ENCODE assay signal across 11 cellular contexts in genomic region chr2:71454221-71455010, GRCh38. TPM values are rescaled to one million over a fixed set of nuclear protein-coding genes. Genes with fewer than 3 reads are reported as not detected.
DNase-seq lines count a peak whose midpoint lies in the region; ATAC-seq and TF ChIP-seq lines count a peak whose summit lies in the region.
"Had no signal": no experiment of that assay in that cellular context is flagged by ENCODE, and none has a peak within 500 bp of the region (broad histone marks: within the 10 kb centered on the region; RNA-seq: fewer than 3 reads in every experiment).

No MANE protein-coding gene starts in this region.

- no peak overlapping the region for H2BK120ac ChIP-seq in mesenchymal stem cell (ENCODE audit: low read depth, low read length)

- POLR2A ChIA-PET in CD4-positive, alpha-beta T cell (lab: Charles Lee): interaction anchor here (0.6 kb wide), 1 partner anchor 1617 kb away, joined by 3 read pairs; the partner anchor contains the start of gene SFXN5

- ATAC-seq in CD4-positive, alpha-beta T cell (ENCODE audit: poor library complexity): no peak
- ATAC-seq in GM18505 (IDR thresholded peaks at IDR 0.05; ENCODE audit: unreplicated experiment): no peak

- H3K4me3 ChIP-seq in ectodermal cell (ENCODE audit: insufficient read depth, low read depth, low read length) (peak overlapping the region; percentile 29), mesenchymal stem cell (ENCODE audit: insufficient read depth in 1 of 2, low read depth in 1 of 2, low read length in 2 of 2) (peak overlapping the region; percentile 70 to 77), suprapubic skin (peak overlapping the region; percentile 55)

- H3K4me2 ChIP-seq in mesenchymal stem cell (ENCODE audit: low read length, poor library complexity, severe bottlenecking): peak overlapping the region; percentile 91

- CTCF ChIA-PET in CD4-positive, alpha-beta T cell (lab: Charles Lee): no interaction called here

- no peak overlapping the region for H2BK12ac ChIP-seq in mesenchymal stem cell (ENCODE audit: low read length in 2 of 2)

- H3K18ac ChIP-seq in mesenchymal stem cell (ENCODE audit: low read depth in 1 of 2, low read length in 2 of 2): no peak overlapping the region

- H3K27me3 Mint-ChIP-seq in CD4-positive, alpha-beta T cell: peaks cover 57% of the 10 kb centered on the region

- TF ChIP-seq EP300 in suprapubic skin (IDR thresholded peaks at IDR 0.05): no peak

- intact Hi-C loops in CD4-positive, alpha-beta T cell (cut with DNase I, micrococcal nuclease): no loop called here

- TF ChIP-seq CTCF in suprapubic skin (IDR thresholded peaks at IDR 0.05): no peak
- no peak for TF ChIP-seq CTCF in CD4-positive, alpha-beta T cell (IDR thresholded peaks at IDR 0.05)

- DNase-seq in DMS53 (lab: John Stamatoyannopoulos, UW) (peak; percentile 39), DMS53 treated with DMSO at 0.1 percent for 48 hours (lab: John Stamatoyannopoulos, UW; ENCODE audit: unreplicated experiment) (no peak), mesenchymal stem cell (no peak), suprapubic skin (ENCODE audit: low spot score in 2 of 2) (no peak), NCI-H1694 treated with DMSO at 0.1 percent for 48 hours (lab: John Stamatoyannopoulos, UW) (no peak)
- no peak for DNase-seq in CD4-positive, alpha-beta T cell
- DNase-seq: activated gamma-delta T cell treated with Interleukin-2 at 50 U/mL for 16 hours had no signal

- H3K4me3 Mint-ChIP-seq in CD4-positive, alpha-beta T cell: no peak overlapping the region

- H3K9me3 ChIP-seq in ectodermal cell (ENCODE audit: control insufficient read depth, low read length) (no peaks in the 10 kb centered on the region), mesenchymal stem cell (ENCODE audit: control insufficient read depth, low read length) (no peaks in the 10 kb centered on the region), suprapubic skin (no peaks in the 10 kb centered on the region)
- H3K9me3 ChIP-seq in CD4-positive, alpha-beta T cell (ENCODE audit: control insufficient read depth, low read length): no peaks in the 10 kb centered on the region
- H3K9me3 ChIP-seq: pancreas had no signal

- H2BK5ac ChIP-seq in mesenchymal stem cell (ENCODE audit: low read depth, low read length, poor library complexity, severe bottlenecking): no peak overlapping the region

- H3K27ac ChIP-seq in ectodermal cell (ENCODE audit: insufficient read depth, low read depth, low read length, poor library complexity, severe bottlenecking) (no peak overlapping the region), mesenchymal stem cell (ENCODE audit: low read length, poor library complexity, severe bottlenecking) (peak overlapping the region; percentile 98), suprapubic skin (no peak overlapping the region)
- no peak overlapping the region for H3K27ac ChIP-seq in CD4-positive, alpha-beta T cell (ENCODE audit: low read depth, low read length)
- H3K27ac ChIP-seq: 22Rv1, pancreas had no signal

- WGBS in ectodermal cell, 2 experiments: 51 to 58% methylated on average over 17 of the region's 17 CpGs
- whole genome bisulfite sequencing in mesenchymal stem cell: 49% methylated on average over 17 of the region's 17 CpGs
- WGBS in suprapubic skin: 30% methylated on average over 12 of the region's 17 CpGs

- H3K9me3 Mint-ChIP-seq in CD4-positive, alpha-beta T cell: no peaks in the 10 kb centered on the region

- peaks cover 30% of the 10 kb centered on the region for H3K27me3 ChIP-seq in ectodermal cell (ENCODE audit: control insufficient read depth, insufficient read depth, low read length, poor library complexity, severe bottlenecking)
- peaks cover 0 to 47% of the 10 kb centered on the region in 2 experiments for H3K27me3 ChIP-seq in mesenchymal stem cell (ENCODE audit: control insufficient read depth in 1 of 2, insufficient read depth in 1 of 2, low read length in 2 of 2)
- peaks cover 20% of the 10 kb centered on the region for H3K27me3 ChIP-seq in suprapubic skin
- peaks cover 22% of the 10 kb centered on the region for H3K27me3 ChIP-seq in CD4-positive, alpha-beta T cell (ENCODE audit: control insufficient read depth, insufficient read depth, low read length)
- H3K27me3 ChIP-seq: pancreas had no signal

- no peak overlapping the region for H2AFZ ChIP-seq in mesenchymal stem cell (ENCODE audit: low read depth, low read length)

- peak overlapping the region; percentile 46 for H3K9ac ChIP-seq in mesenchymal stem cell (ENCODE audit: low read length)

- H3K23ac ChIP-seq in mesenchymal stem cell (ENCODE audit: low read length in 2 of 2): peak overlapping the region in 1 of 2 experiments; percentile 14

- H3K36me3 ChIP-seq in ectodermal cell (ENCODE audit: control insufficient read depth, insufficient read depth, low read length): no peaks in the 10 kb centered on the region
- peaks cover 0 to 10% of the 10 kb centered on the region in 2 experiments for H3K36me3 ChIP-seq in mesenchymal stem cell (ENCODE audit: control insufficient read depth in 1 of 2, insufficient read depth in 2 of 2, low read depth in 1 of 2, low read length in 2 of 2)
- H3K36me3 ChIP-seq in suprapubic skin: no peaks in the 10 kb centered on the region
- H3K36me3 ChIP-seq: pancreas had no signal

- H3K27ac Mint-ChIP-seq in CD4-positive, alpha-beta T cell: no peak overlapping the region

- no peak overlapping the region for H2BK15ac ChIP-seq in mesenchymal stem cell (ENCODE audit: low read depth, poor library complexity, severe bottlenecking)

- H4K8ac ChIP-seq in mesenchymal stem cell (ENCODE audit: low read length): no peak overlapping the region

- no peak overlapping the region for H3K14ac ChIP-seq in mesenchymal stem cell (ENCODE audit: low read length in 2 of 2)

- TF ChIP-seq POLR2A in suprapubic skin (IDR thresholded peaks at IDR 0.05) (no peak), GM18505 (IDR thresholded peaks at IDR 0.05; ENCODE audit: borderline replicate concordance, extremely low read depth, insufficient read depth, insufficient read length) (no peak)

- H3K36me3 Mint-ChIP-seq in CD4-positive, alpha-beta T cell (ENCODE audit: low read depth): no peaks in the 10 kb centered on the region

- H3K4me1 Mint-ChIP-seq in CD4-positive, alpha-beta T cell (ENCODE audit: low read depth): peaks cover 16% of the 10 kb centered on the region

- H2AK5ac ChIP-seq in mesenchymal stem cell (ENCODE audit: low read length, severe bottlenecking): peak overlapping the region; percentile 92

- peaks cover 7% of the 10 kb centered on the region for H3K79me1 ChIP-seq in mesenchymal stem cell (replicated peaks; ENCODE audit: low read length, poor library complexity, severe bottlenecking)

- H3K4me1 ChIP-seq in ectodermal cell (ENCODE audit: control insufficient read depth, insufficient read depth, low read length) (peaks cover 27% of the 10 kb centered on the region), mesenchymal stem cell (ENCODE audit: control insufficient read depth, insufficient read depth, low read depth, low read length) (peaks cover 44% of the 10 kb centered on the region), suprapubic skin (peaks cover 24% of the 10 kb centered on the region)

- H4K91ac ChIP-seq in mesenchymal stem cell (ENCODE audit: low read length): no peak overlapping the region

- H3K4ac ChIP-seq in mesenchymal stem cell (ENCODE audit: low read depth in 1 of 2, low read length in 2 of 2): no peak overlapping the region

RNA-seq across cellular contexts. Expression of gene DYSF, which starts 1.1 kb away (rescaled TPM):
- 2.1 TPM for polyA plus RNA-seq in ectodermal cell (2013, experiment 1 of 4)
- polyA plus RNA-seq in ectodermal cell (2013, experiment 2 of 4): 1.7 TPM
- polyA plus RNA-seq in ectodermal cell (2013, experiment 3 of 4): 1.2 TPM
- polyA plus RNA-seq in ectodermal cell (2013, experiment 4 of 4): 0.97 TPM
- polyA plus RNA-seq in mesenchymal stem cell (2013, experiment 1 of 2): 0.33 TPM
- 0.37 TPM for polyA plus RNA-seq in mesenchymal stem cell (2013, experiment 2 of 2)
- 1 to 10 TPM; 1.7 to 5.0 (median 2.6) TPM for total RNA-seq in suprapubic skin
- under 1 TPM; 0.27 to 0.31 TPM for total RNA-seq in CD4-positive, alpha-beta T cell
